1 cellular context compared by ENCODE assay signal in genomic region chr2:36455788-36456187, GRCh38.
TF ChIP-seq lines count a peak whose summit lies in the region.

No MANE protein-coding gene starts in this region.

TF ChIP-seq in GM23338, 12 proteins besides CTCF, POLR2A, EP300 and RAD21 (continued from another document):
- no peak for TF ChIP-seq ZNF462 (CRISPR knock-in tag; IDR thresholded peaks at IDR 0.05)
- TF ChIP-seq ZNF114 (CRISPR knock-in tag; IDR thresholded peaks at IDR 0.05), result no peak
- TF ChIP-seq EZH2phosphoT487 (IDR thresholded peaks at IDR 0.05; ENCODE audit: unreplicated experiment), result no peak
- no peak for TF ChIP-seq ZNF331 (CRISPR knock-in tag; IDR thresholded peaks at IDR 0.05; ENCODE audit: low read depth)
TF ChIP-seq in GM23338: peak in this region for 0.
